Comparison of ENCODE assay signal across 8 cellular contexts in genomic region chr18:74476154-74476553, GRCh38. TPM values are rescaled to one million over a fixed set of nuclear protein-coding genes. Genes with fewer than 3 reads are reported as not detected.
DNase-seq lines count a peak whose midpoint lies in the region; ATAC-seq, FAIRE-seq and TF ChIP-seq lines count a peak whose summit lies in the region.

No MANE protein-coding gene starts in this region.

- intact Hi-C loops in ascending aorta (cut with DNase I) (no loop called here), kidney (cut with DNase I) (no loop called here)

- no peak for ATAC-seq in effector memory CD8-positive, alpha-beta T cell (replicated peaks)
- ATAC-seq in GM19467 (IDR thresholded peaks at IDR 0.05; ENCODE audit: unreplicated experiment), result no peak
- ATAC-seq in activated CD4-positive, CD25-positive, alpha-beta regulatory T cell treated with anti-CD3 and anti-CD28 coated beads, Interleukin-2, amount 50 U/mL, for 24 hours, result no peak

- DNase-seq in AG08395 (ENCODE audit: low spot score), result peak; percentile 39
- DNase-seq in HFF-Myc (ENCODE audit: extremely low read depth, low read depth), result no peak
- DNase-seq in ascending aorta (ENCODE audit: low spot score in 2 of 2), result no peak
- no peak for DNase-seq in kidney
- no peak for DNase-seq in effector memory CD8-positive, alpha-beta T cell
- DNase-seq in mucosa of gallbladder (ENCODE audit: low spot score), result no peak

- H3K9ac ChIP-seq in kidney (ENCODE audit: low read length in 2 of 2), result no peak overlapping the region

- H3K36me3 ChIP-seq in ascending aorta (no peaks in the 10 kb centered on the region), kidney (ENCODE audit: control insufficient read depth in 1 of 2, insufficient read depth in 2 of 2, low read length in 2 of 2) (no peaks in the 10 kb centered on the region)

- TF ChIP-seq CTCF in HFF-Myc (IDR thresholded peaks at IDR 0.05; ENCODE audit: low read depth, low read length, missing control alignments) (peak; percentile 76), ascending aorta (IDR thresholded peaks at IDR 0.05) (peak in 2 of 3 experiments; percentile 37 to 43), kidney (IDR thresholded peaks at IDR 0.05; ENCODE audit: borderline replicate concordance, extremely low read depth, insufficient read depth) (peak; percentile 62)

- H3K4me3 ChIP-seq in HFF-Myc (replicated peaks; ENCODE audit: low read depth, low read length), result no peak overlapping the region
- H3K4me3 ChIP-seq in ascending aorta, result no peak overlapping the region
- H3K4me3 ChIP-seq in kidney (ENCODE audit: low read length in 2 of 2), result no peak overlapping the region

- H3K9me3 ChIP-seq in ascending aorta (no peaks in the 10 kb centered on the region), kidney (ENCODE audit: control insufficient read depth in 1 of 2, low read length in 2 of 2) (no peaks in the 10 kb centered on the region)

- no peak overlapping the region for H3K27ac Mint-ChIP-seq in effector memory CD8-positive, alpha-beta T cell

- no peak overlapping the region for H3K4me3 Mint-ChIP-seq in effector memory CD8-positive, alpha-beta T cell

- H3K27me3 ChIP-seq in ascending aorta, result no peaks in the 10 kb centered on the region

- no peaks in the 10 kb centered on the region for H3K4me1 Mint-ChIP-seq in effector memory CD8-positive, alpha-beta T cell (ENCODE audit: low read depth in 2 of 2)

- no peak for FAIRE-seq in kidney (lab: Jason Lieb, UNC)

- no peaks in the 10 kb centered on the region for H3K36me3 Mint-ChIP-seq in effector memory CD8-positive, alpha-beta T cell (ENCODE audit: insufficient read depth)

- no peaks in the 10 kb centered on the region for H3K9me3 Mint-ChIP-seq in effector memory CD8-positive, alpha-beta T cell

- no peak overlapping the region for H3K27ac ChIP-seq in ascending aorta
- no peak overlapping the region for H3K27ac ChIP-seq in kidney (ENCODE audit: low read depth in 2 of 2, low read length in 2 of 2)

- H3K27me3 Mint-ChIP-seq in effector memory CD8-positive, alpha-beta T cell, result peaks cover 18 to 43% of the 10 kb centered on the region in 2 donors

- H3K4me1 ChIP-seq in ascending aorta (no peaks in the 10 kb centered on the region), kidney (ENCODE audit: control insufficient read depth in 1 of 2, insufficient read depth in 1 of 2, low read depth in 1 of 2, low read length in 2 of 2) (no peaks in the 10 kb centered on the region)

RNA-seq across cellular contexts. Expression of gene DIPK1C, which starts 19.0 kb away (rescaled TPM):
- total RNA-seq in ascending aorta (not detected), kidney (0.09 TPM), mucosa of gallbladder (0.14 TPM)
- polyA plus RNA-seq in kidney (ENCODE audit: insufficient read depth, low read depth, low replicate concordance), result not detected

RNA-seq across cellular contexts. Expression of gene CNDP2, which starts 20.0 kb away (rescaled TPM):
- total RNA-seq in ascending aorta (33.5 TPM), kidney (740 TPM), mucosa of gallbladder (389 TPM)
- 499 TPM for polyA plus RNA-seq in kidney (ENCODE audit: insufficient read depth, low read depth, low replicate concordance)

RNA-seq across cellular contexts. Expression of gene CNDP1, which starts 58.1 kb away (rescaled TPM):
- total RNA-seq in ascending aorta (not detected), kidney (1.4 TPM), mucosa of gallbladder (4.0 TPM)
- polyA plus RNA-seq in kidney (ENCODE audit: insufficient read depth, low read depth, low replicate concordance), result 2.9 TPM

Comparison
In these comparisons a context has a peak if more than half of its experiments do, and no peak if none do; other contexts are left out.
1. RNA of gene CNDP2, which starts 20.0 kb away (total RNA-seq): 740 TPM in kidney (single experiment) and 389 TPM in mucosa of gallbladder (single experiment); 33.5 TPM in ascending aorta (single experiment); every median in the first group is over 10 times any median in the second.
2. Peak in every context shown above with its lines, with median percentiles within 50 percentile points of each other: CTCF ChIP-seq.